In genomic region chr16:6797223-6797622, GRCh38 we compare ENCODE assay signal across 2 cellular contexts.
TF ChIP-seq lines count a peak whose summit lies in the region.

No MANE protein-coding gene starts in this region.

TF ChIP-seq in IMR-90, 13 proteins besides CTCF, POLR2A, EP300 and RAD21:
- TF ChIP-seq ELK1 (IDR thresholded peaks at IDR 0.05; ENCODE audit: borderline replicate concordance, low read depth, low read length) (no peak), CEBPB (IDR thresholded peaks at IDR 0.05; ENCODE audit: low read depth, low read length) (peak; percentile 87)
TF ChIP-seq in IMR-90: peak in this region for 1.

TF ChIP-seq in K562, 482 proteins besides CTCF, POLR2A, EP300 and RAD21 (continued from another document):
- no peak for TF ChIP-seq HMGXB4 (CRISPR knock-in tag; IDR thresholded peaks at IDR 0.05)
- no peak for TF ChIP-seq CEBPG (CRISPR knock-in tag; IDR thresholded peaks at IDR 0.05)
- TF ChIP-seq CEBPG (tag; conservative IDR thresholded peaks at IDR 0.05 in 1 of 2, IDR thresholded peaks at IDR 0.05 in 1 of 2), result peak; percentile 20 to 91; a peak in 3 of 4 replicates
